In the genomic region with DNA sequence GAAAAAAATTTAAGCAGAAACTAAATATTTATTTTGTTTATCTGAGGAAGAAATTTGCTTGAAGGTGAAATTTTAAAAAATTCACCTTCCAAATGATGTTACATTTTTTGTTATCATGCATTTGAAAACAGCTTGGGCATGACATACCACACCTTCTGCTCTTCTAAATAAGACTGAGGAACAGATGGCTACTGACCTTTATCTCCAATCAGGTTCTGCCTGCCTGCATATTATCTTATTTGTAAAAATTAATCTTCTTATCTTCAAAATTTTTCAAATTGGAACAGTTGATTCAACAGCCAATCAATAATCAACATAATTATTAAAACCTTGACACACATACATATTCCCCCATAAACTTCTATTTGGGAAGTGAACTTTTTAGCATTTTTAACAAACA, we compare ENCODE assay signal across 20 cellular contexts.
"Had no signal": no experiment of that assay in that cellular context is flagged by ENCODE, and none has a peak within 500 bp of the region (broad histone marks: within the 10 kb centered on the region; RNA-seq: fewer than 3 reads in every experiment).

No MANE protein-coding gene starts in this region.

- H3K9me3 ChIP-seq: mucosa of descending colon, ovary, right atrium auricular region, right lobe of liver, tibial nerve, upper lobe of left lung had no signal

- H3K27me3 ChIP-seq: ovary, right atrium auricular region, right lobe of liver, tibial nerve, upper lobe of left lung had no signal

- H3K4me1 ChIP-seq: left ventricle myocardium inferior, right atrium auricular region, right lobe of liver, tibial nerve, upper lobe of left lung had no signal

- H3K4me2 ChIP-seq: smooth muscle cell had no signal

- H3K4me3 ChIP-seq: left ventricle myocardium inferior, mucosa of descending colon, ovary, right atrium auricular region, right lobe of liver, smooth muscle cell, tibial nerve, upper lobe of left lung had no signal

- H3K36me3 ChIP-seq: left ventricle myocardium inferior, ovary, right atrium auricular region, right lobe of liver, tibial nerve, upper lobe of left lung had no signal

- H3K27ac ChIP-seq: left ventricle myocardium inferior, ovary, right atrium auricular region, right lobe of liver, tibial nerve, upper lobe of left lung had no signal

- DNase-seq: hypothalamus; immature natural killer cell; kidney; left colon; left ventricle myocardium inferior; midbrain; mucosa of descending colon; naive thymus-derived CD4-positive, alpha-beta T cell; ovary; right lobe of liver; stimulated activated CD4-positive, alpha-beta T cell treated with anti-CD3 and anti-CD28 coated beads, Interleukin-1b, Interleukin-23, amount 100 ng/mL, for 48 hours; stimulated activated CD4-positive, alpha-beta T cell treated with anti-CD3 and anti-CD28 coated beads, Interleukin-2, amount 100 ng/mL, for 48 hours; stimulated activated CD4-positive, alpha-beta T cell treated with anti-CD3 and anti-CD28 coated beads, Interleukin-4, amount 100 ng/mL, for 4 hours; stimulated activated CD8-positive, alpha-beta memory T cell treated with anti-CD3 and anti-CD28 coated beads, Interleukin-4, amount 100 ng/mL, for 48 hours; stimulated activated naive CD4-positive, alpha-beta T cell treated with Interleukin-2 at 50 U/mL for 16 hours; stimulated activated naive CD8-positive, alpha-beta T cell treated with anti-CD3 and anti-CD28 coated beads, Interleukin-15, amount 100 ng/mL, for 72 hours; upper lobe of left lung had no signal
